Comparison of ENCODE assay signal across 22 cellular contexts in the genomic region with DNA sequence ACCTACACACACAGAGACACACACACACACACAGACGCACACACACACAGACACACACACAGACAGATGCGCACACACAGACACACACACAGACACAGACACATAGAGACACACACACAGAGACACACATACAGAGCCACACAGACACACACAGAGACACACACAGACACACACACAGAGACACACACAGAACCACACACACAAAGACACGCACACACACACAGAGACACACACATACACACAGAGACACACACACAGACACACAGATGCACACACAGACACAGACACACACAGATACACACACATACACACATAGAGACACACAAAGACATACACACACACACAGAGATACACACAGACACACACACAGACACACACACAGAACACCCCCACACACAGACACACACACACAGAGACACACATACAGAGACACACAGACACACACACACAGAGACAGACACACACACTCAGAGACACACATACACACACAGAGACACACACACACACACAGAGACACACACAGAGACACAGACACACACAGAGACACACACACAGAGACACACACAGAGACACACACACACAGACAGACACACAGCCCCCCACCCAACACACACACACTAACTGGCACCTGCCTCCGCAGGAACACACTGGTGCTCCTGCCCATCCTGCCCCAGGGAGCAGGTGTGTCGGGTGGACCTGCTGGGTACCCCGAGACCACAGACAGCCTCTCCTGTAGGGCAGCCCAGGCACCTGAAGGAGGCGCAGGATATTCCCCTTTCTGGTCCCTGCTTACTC. TPM values are rescaled to one million over a fixed set of nuclear protein-coding genes. Genes with fewer than 3 reads are reported as not detected.
A peak's percentile ranks its signal among the peaks of the same experiment; 100 is the strongest.
DNase-seq lines count a peak whose midpoint lies in the region; ATAC-seq and TF ChIP-seq lines count a peak whose summit lies in the region.
"Had no signal": no experiment of that assay in that cellular context is flagged by ENCODE, and none has a peak within 500 bp of the region (broad histone marks: within the 10 kb centered on the region; RNA-seq: fewer than 3 reads in every experiment).

No MANE protein-coding gene starts in this region.

- H3K27me3 Mint-ChIP-seq in H9 (ENCODE audit: low read depth) (peaks cover 3% of the 10 kb centered on the region), WTC11 (ENCODE audit: low read depth) (no peaks in the 10 kb centered on the region; the same call in 1 of the 2 replicates)

- no peak overlapping the region for H2BK5ac ChIP-seq in H9 (ENCODE audit: insufficient read length, low read length)

- no peak overlapping the region for H3K27ac ChIP-seq in DOHH2 (ENCODE audit: low read depth, low read length)
- no peak overlapping the region for H3K27ac ChIP-seq in H9 (ENCODE audit: insufficient read length, low read depth, low read length)
- no peak overlapping the region for H3K27ac ChIP-seq in neural cell (ENCODE audit: low read length)
- H3K27ac ChIP-seq: adrenal gland, coronary artery, HL-60, neutrophil, RWPE1, skin epidermis had no signal

- peaks cover 2 to 13% of the 10 kb centered on the region in 2 experiments; a peak in 3 of 4 replicates for H3K4me1 Mint-ChIP-seq in H9
- peaks cover 6% of the 10 kb centered on the region; the same call in 1 of the 2 replicates for H3K4me1 Mint-ChIP-seq in WTC11
- H3K4me1 Mint-ChIP-seq: stimulated activated effector memory CD8-positive, alpha-beta T cell treated with anti-CD3 and anti-CD28 coated beads, Interleukin-12 subunit alpha, Interleukin-12 subunit beta, amount 100 ng/mL, for 72 hours had no signal

- no peak overlapping the region for H3K4me2 ChIP-seq in DOHH2 (ENCODE audit: low read length)
- no peak overlapping the region for H3K4me2 ChIP-seq in H9 (ENCODE audit: insufficient read depth, insufficient read length, low read length)
- no peak overlapping the region for H3K4me2 ChIP-seq in neural cell (ENCODE audit: low read length)

- H3F3A ChIP-seq in DOHH2 (ENCODE audit: control insufficient read depth, insufficient read depth): no peaks in the 10 kb centered on the region
- no peaks in the 10 kb centered on the region for H3F3A ChIP-seq in neural cell (ENCODE audit: insufficient read depth, low read length, poor library complexity, severe bottlenecking)

- no peak overlapping the region for H2BK20ac ChIP-seq in H9 (ENCODE audit: low read depth, low read length, poor library complexity, severe bottlenecking)

- no peaks in the 10 kb centered on the region for H3K79me1 ChIP-seq in H9 (ENCODE audit: insufficient read depth, low read depth, low read length, poor library complexity, severe bottlenecking)

- H2BK120ac ChIP-seq in H9 (ENCODE audit: low read depth, low read length, poor library complexity, severe bottlenecking): no peak overlapping the region

- no peak for TF ChIP-seq RAD21 in neural cell (conservative IDR thresholded peaks at IDR 0.05)

- H3K9me3 ChIP-seq in DOHH2 (ENCODE audit: control insufficient read depth, insufficient read depth, low read length) (no peaks in the 10 kb centered on the region), H9 (ENCODE audit: control insufficient read depth, low read depth, low read length) (no peaks in the 10 kb centered on the region), neural cell (ENCODE audit: low read length) (no peaks in the 10 kb centered on the region)
- H3K9me3 ChIP-seq: adrenal gland, neutrophil had no signal

- H3K9me2 ChIP-seq in DOHH2 (replicated peaks; ENCODE audit: control insufficient read depth, low read length): no peaks in the 10 kb centered on the region
- H3K9me2 ChIP-seq in neural cell (ENCODE audit: insufficient read depth, low read length): no peaks in the 10 kb centered on the region

- H3K4ac ChIP-seq in H9 (ENCODE audit: low read depth, low read length): no peak overlapping the region

- no peak overlapping the region for H3K23ac ChIP-seq in H9 (ENCODE audit: insufficient read length, low read depth, low read length)

- ATAC-seq in WTC11 (peak; percentile 52), GM18868 (IDR thresholded peaks at IDR 0.05; ENCODE audit: unreplicated experiment) (no peak)
- ATAC-seq: activated CD8-positive, alpha-beta T cell treated with anti-CD3 and anti-CD28 coated beads for 36 hours; CD8-positive, alpha-beta T cell; stimulated activated effector memory CD8-positive, alpha-beta T cell treated with anti-CD3 and anti-CD28 coated beads, Interleukin-12 subunit alpha, Interleukin-12 subunit beta, amount 100 ng/mL, for 72 hours had no signal

- H3K4me3 Mint-ChIP-seq in H9 (no peak overlapping the region), WTC11 (no peak overlapping the region)
- H3K4me3 Mint-ChIP-seq: activated CD8-positive, alpha-beta T cell treated with anti-CD3 and anti-CD28 coated beads for 36 hours; CD8-positive, alpha-beta T cell; stimulated activated effector memory CD8-positive, alpha-beta T cell treated with anti-CD3 and anti-CD28 coated beads, Interleukin-12 subunit alpha, Interleukin-12 subunit beta, amount 100 ng/mL, for 72 hours had no signal

- H3K79me2 ChIP-seq in DOHH2 (ENCODE audit: control insufficient read depth, low read length): no peaks in the 10 kb centered on the region
- H3K79me2 ChIP-seq in H9 (ENCODE audit: insufficient read depth, low read length): no peaks in the 10 kb centered on the region
- H3K79me2 ChIP-seq in neural cell (replicated peaks; ENCODE audit: insufficient read depth, low read length): no peaks in the 10 kb centered on the region

- CTCF ChIA-PET in WTC11 (lab: Charles Lee) (no interaction called here), HEK293T (lab: Yijun Ruan, JAX) (no interaction called here)

- no peaks in the 10 kb centered on the region for H3K9me3 Mint-ChIP-seq in H9
- H3K9me3 Mint-ChIP-seq in WTC11: no peaks in the 10 kb centered on the region
- H3K9me3 Mint-ChIP-seq: activated CD8-positive, alpha-beta T cell treated with anti-CD3 and anti-CD28 coated beads for 36 hours; CD8-positive, alpha-beta T cell; stimulated activated effector memory CD8-positive, alpha-beta T cell treated with anti-CD3 and anti-CD28 coated beads, Interleukin-12 subunit alpha, Interleukin-12 subunit beta, amount 100 ng/mL, for 72 hours had no signal

- no peak overlapping the region for H2BK15ac ChIP-seq in H9 (ENCODE audit: low read depth, low read length)

- peaks cover 7% of the 10 kb centered on the region for H3K4me1 ChIP-seq in DOHH2 (ENCODE audit: control insufficient read depth, low read length)
- no peaks in the 10 kb centered on the region for H3K4me1 ChIP-seq in H9 (ENCODE audit: insufficient read depth, low read length)

- no peak overlapping the region for H4K8ac ChIP-seq in H9 (replicated peaks; ENCODE audit: insufficient read length, low read depth, low read length)

- H3K23me2 ChIP-seq in H9 (ENCODE audit: insufficient read length, low read depth, low read length, poor library complexity, severe bottlenecking): no peaks in the 10 kb centered on the region

- WGBS in H9 (ENCODE audit: extremely low coverage, insufficient read length, low lambda C conversion rate): no CpG with 5 or more reads among the region's 7 CpGs

- TF ChIP-seq CTCF in DOHH2 (IDR thresholded peaks at IDR 0.05; ENCODE audit: low read depth, low read length, poor library complexity, severe bottlenecking) (peak; percentile 52), H9 (conservative IDR thresholded peaks at IDR 0.05) (peak; percentile 43; the same call in 2 of the 3 replicates), WTC11 (IDR thresholded peaks at IDR 0.05) (no peak), neural cell (IDR thresholded peaks at IDR 0.05; ENCODE audit: poor library complexity, severe bottlenecking) (peak; percentile 15)

- H2AFZ ChIP-seq in H9 (ENCODE audit: low read length) (no peak overlapping the region), neural cell (ENCODE audit: low read depth, low read length) (no peak overlapping the region)

- H3K4me3 ChIP-seq in DOHH2 (ENCODE audit: low read length): no peak overlapping the region
- H3K4me3 ChIP-seq in neural cell (ENCODE audit: low read length): no peak overlapping the region
- H3K4me3 ChIP-seq: adrenal gland, coronary artery, lung, skin epidermis had no signal

- no peak overlapping the region for H3K14ac ChIP-seq in H9 (ENCODE audit: insufficient read depth, low read length)

- no peak overlapping the region for H3K56ac ChIP-seq in H9 (ENCODE audit: insufficient read length, low read depth, low read length)

- POLR2A ChIA-PET in WTC11 (lab: Charles Lee): no interaction called here
- POLR2A ChIA-PET in HEK293T (lab: Yijun Ruan, JAX): no interaction called here

- TF ChIP-seq EP300 in neural cell (conservative IDR thresholded peaks at IDR 0.05; ENCODE audit: poor library complexity, severe bottlenecking): no peak

- H3K27ac Mint-ChIP-seq in H9 (no peak overlapping the region), WTC11 (no peak overlapping the region)
- H3K27ac Mint-ChIP-seq: activated CD8-positive, alpha-beta T cell treated with anti-CD3 and anti-CD28 coated beads for 36 hours; CD8-positive, alpha-beta T cell; stimulated activated effector memory CD8-positive, alpha-beta T cell treated with anti-CD3 and anti-CD28 coated beads, Interleukin-12 subunit alpha, Interleukin-12 subunit beta, amount 100 ng/mL, for 72 hours had no signal

- H3K27me3 ChIP-seq in DOHH2 (ENCODE audit: control insufficient read depth, low read length) (peaks cover 23% of the 10 kb centered on the region), H9 (ENCODE audit: insufficient read depth, low read length) (no peaks in the 10 kb centered on the region), neural cell (ENCODE audit: insufficient read depth, low read depth, low read length) (no peaks in the 10 kb centered on the region)
- H3K27me3 ChIP-seq: adrenal gland had no signal

- H3T11ph ChIP-seq in H9 (ENCODE audit: low read length): no peak overlapping the region

- H2AK5ac ChIP-seq in H9 (ENCODE audit: insufficient read length, low read length): no peak overlapping the region

- no peak overlapping the region for H4K91ac ChIP-seq in H9 (ENCODE audit: insufficient read length, low read depth, low read length)

- H3K36me3 Mint-ChIP-seq in H9 (ENCODE audit: insufficient read depth in 1 of 3, low read depth in 3 of 3): no peaks in the 10 kb centered on the region; a peak in 1 of 7 replicates
- H3K36me3 Mint-ChIP-seq in WTC11: no peaks in the 10 kb centered on the region
- H3K36me3 Mint-ChIP-seq: CD8-positive, alpha-beta T cell; stimulated activated effector memory CD8-positive, alpha-beta T cell treated with anti-CD3 and anti-CD28 coated beads, Interleukin-12 subunit alpha, Interleukin-12 subunit beta, amount 100 ng/mL, for 72 hours had no signal

- H3K18ac ChIP-seq in H9 (ENCODE audit: insufficient read length, low read depth, low read length): no peak overlapping the region

- no peaks in the 10 kb centered on the region for H4K20me1 ChIP-seq in DOHH2 (ENCODE audit: control insufficient read depth, insufficient read depth, low read depth, low read length)
- H4K20me1 ChIP-seq in H9 (ENCODE audit: control insufficient read depth, insufficient read depth, insufficient read length): no peaks in the 10 kb centered on the region
- H4K20me1 ChIP-seq in neural cell (ENCODE audit: insufficient read depth): no peaks in the 10 kb centered on the region

- H4K5ac ChIP-seq in H9 (ENCODE audit: insufficient read length, low read depth, low read length): no peak overlapping the region

- no peaks in the 10 kb centered on the region for H3K36me3 ChIP-seq in DOHH2 (ENCODE audit: control insufficient read depth, low read length)
- no peaks in the 10 kb centered on the region for H3K36me3 ChIP-seq in neural cell (ENCODE audit: insufficient read depth, low read length)
- H3K36me3 ChIP-seq: adrenal gland, neutrophil had no signal

- no peak overlapping the region for H2BK12ac ChIP-seq in H9 (ENCODE audit: insufficient read length, low read depth, low read length)

- no peak overlapping the region for H3K9ac ChIP-seq in H9 (ENCODE audit: extremely low read depth, insufficient read length, low read length)
- H3K9ac ChIP-seq in neural cell (ENCODE audit: low read length): no peak overlapping the region

- DNase-seq in H9: peak; percentile 71
- DNase-seq in WTC11 (ENCODE audit: low spot score): peak; percentile 62
- no peak for DNase-seq in activated T-cell treated with anti-CD3 and anti-CD28 coated beads, Interleukin-2, amount 50 U/mL, for 48 hours
- no peak for DNase-seq in HEK293T (ENCODE audit: extremely low spot score)
- DNase-seq: activated CD8-positive, alpha-beta T cell treated with anti-CD3 and anti-CD28 coated beads for 36 hours; adrenal gland; CD8-positive, alpha-beta T cell; kidney glomerular epithelial cell; MV-4-11; NCI-H187 treated with DMSO at 0.1 percent for 48 hours; stimulated activated CD4-positive, alpha-beta T cell treated with anti-CD3 and anti-CD28 coated beads, Interleukin-2, amount 100 ng/mL, for 24 hours; T1000 had no signal

RNA-seq across cellular contexts. Expression of a gene that starts 5.5 kb away (rescaled TPM):
- total RNA-seq in H9 (2021) (1.9 and 2.1 TPM in 2 replicates), WTC11 (2021) (4.0 to 5.2 TPM (median 4.5 TPM) in 3 replicates)
- polyA plus RNA-seq in neural cell: 1.0 and 2.9 TPM in 2 replicates
- 2.9 and 4.3 TPM in 2 replicates for polyA minus RNA-seq in neural cell

Comparison
In these comparisons a context has a peak if more than half of its experiments do, and no peak if none do; other contexts are left out.
1. DNase-seq: peak in H9 (single experiment) and WTC11 (single experiment); none in activated T-cell treated with anti-CD3 and anti-CD28 coated beads, Interleukin-2, amount 50 U/mL, for 48 hours (0 of 2) and HEK293T (single experiment).